Comparison of ENCODE assay signal across 8 cellular contexts in genomic region chr2:86442642-86443005, GRCh38. TPM values are rescaled to one million over a fixed set of nuclear protein-coding genes. Genes with fewer than 3 reads are reported as not detected.
DNase-seq lines count a peak whose midpoint lies in the region; ATAC-seq and TF ChIP-seq lines count a peak whose summit lies in the region.

No MANE protein-coding gene starts in this region.

- H3K27ac Mint-ChIP-seq in activated B cell treated with CpG ODN at 0.5 μM for 24 hours = peak overlapping the region; percentile 97

- H3K27me3 Mint-ChIP-seq in activated B cell treated with CpG ODN at 0.5 μM for 24 hours = no peaks in the 10 kb centered on the region

- H3K4me3 Mint-ChIP-seq in activated B cell treated with CpG ODN at 0.5 μM for 24 hours = peak overlapping the region; percentile 95

- no peak for TF ChIP-seq CTCF in activated B cell treated with CpG ODN at 0.5 μM for 24 hours (IDR thresholded peaks at IDR 0.05)

- H3K36me3 Mint-ChIP-seq in activated B cell treated with CpG ODN at 0.5 μM for 24 hours (ENCODE audit: low read depth) = peaks cover 60% of the 10 kb centered on the region

- peak; percentile 54 to 75 for DNase-seq in NCI-H2081 (lab: John Stamatoyannopoulos, UW)
- no peak for DNase-seq in NCI-H2081 treated with DMSO at 0.1 percent for 48 hours (lab: John Stamatoyannopoulos, UW)
- peak; percentile 63 for DNase-seq in NCI-H2029 treated with DMSO at 0.1 percent for 48 hours (lab: John Stamatoyannopoulos, UW)
- peak; percentile 28 for DNase-seq in activated B cell treated with CpG ODN at 0.5 μM for 24 hours
- DNase-seq in central memory CD4-positive, alpha-beta T cell = peak; percentile 79
- DNase-seq in iris pigment epithelial cell (ENCODE audit: low read depth) = peak; percentile 97
- DNase-seq in stimulated activated CD4-positive, alpha-beta T cell treated with anti-CD3 and anti-CD28 coated beads, Interleukin-12 subunit alpha, Interleukin-12 subunit beta, amount 100 ng/mL, for 4 hours = peak; percentile 53

- H3K9me3 Mint-ChIP-seq in activated B cell treated with CpG ODN at 0.5 μM for 24 hours = peaks cover 10% of the 10 kb centered on the region

- POLR2A ChIA-PET in activated B cell treated with CpG ODN at 0.5 μM for 24 hours (lab: Charles Lee) = interaction anchor here (0.6 to 3.5 kb wide), 10 partner anchors 11 to 1613 kb away, joined by 3 to 38 read pairs (median 12); partner anchors contain the start of genes CHMP3, IMMT, POLR1A and PTCD3

- intact Hi-C loops in activated B cell treated with CpG ODN at 0.5 μM for 24 hours (cut with micrococcal nuclease) = loop anchor here (1.0 to 10.0 kb wide), 5 partner anchors 221 to 1612 kb away; partner anchors contain the start of genes ELMOD3, KRCC1, RETSAT and USP39

- peak; percentile 75 for ATAC-seq in HG02938 (IDR thresholded peaks at IDR 0.05; ENCODE audit: unreplicated experiment)
- peak; percentile 46 for ATAC-seq in activated B cell treated with CpG ODN at 0.5 μM for 24 hours (ENCODE audit: low read depth)

- CTCF ChIA-PET in activated B cell treated with CpG ODN at 0.5 μM for 24 hours (lab: Charles Lee) = interaction anchor here (1.2 to 3.0 kb wide), 2 partner anchors 77 to 221 kb away, joined by 3 to 20 read pairs; no protein-coding TSS in a partner anchor

- H3K4me1 Mint-ChIP-seq in activated B cell treated with CpG ODN at 0.5 μM for 24 hours = peaks cover 49% of the 10 kb centered on the region

RNA-seq across cellular contexts. Expression of gene KDM3A, which starts 1.5 kb away (rescaled TPM):
- 46.0 and 47.6 TPM in 2 replicates for total RNA-seq in activated B cell treated with CpG ODN at 0.5 μM for 24 hours
